1 cellular context compared by ENCODE assay signal in genomic region chr1:46158312-46159281, GRCh38.
A peak's percentile ranks its signal among the peaks of the same experiment; 100 is the strongest.
TF ChIP-seq lines count a peak whose summit lies in the region.

No MANE protein-coding gene starts in this region.

TF ChIP-seq in K562, 482 proteins besides CTCF, POLR2A, EP300 and RAD21 (continued from another document and continues in another):
- TF ChIP-seq NKRF (IDR thresholded peaks at IDR 0.05; ENCODE audit: borderline replicate concordance) (peak; percentile 24; the same call in 1 of the 2 replicates), TAL1 (IDR thresholded peaks at IDR 0.05) (peak; percentile 100), SMC3 (conservative IDR thresholded peaks at IDR 0.05; ENCODE audit: insufficient read depth, low read depth, low read length) (0 out of 2 replicates have a peak, but pooled peaks have one; percentile 4), ZNF140 (CRISPR knock-in tag; IDR thresholded peaks at IDR 0.05) (no peak), SP2 (IDR thresholded peaks at IDR 0.05; ENCODE audit: extremely low read depth, low read depth, low read length, poor library complexity, severe bottlenecking) (no peak), THAP12 (CRISPR knock-in tag; IDR thresholded peaks at IDR 0.05) (no peak), ERF (CRISPR knock-in tag; IDR thresholded peaks at IDR 0.05) (no peak), GABPB1 (CRISPR knock-in tag; IDR thresholded peaks at IDR 0.05) (peak; percentile 64; the same call in 1 of the 2 replicates), JUND (IDR thresholded peaks at IDR 0.05; ENCODE audit: borderline replicate concordance, low read depth, low read length) (peak; percentile 96), JUND (tag; IDR thresholded peaks at IDR 0.05; ENCODE audit: borderline replicate concordance, low read depth, low read length) (peak; percentile 93; the same call in 2 of the 3 replicates), CBFA2T2 (conservative IDR thresholded peaks at IDR 0.05) (peak; percentile 100), BHLHE40 (IDR thresholded peaks at IDR 0.05; ENCODE audit: low read length) (peak; percentile 74), MBD2 (IDR thresholded peaks at IDR 0.05; ENCODE audit: borderline replicate concordance, low read depth) (peak; percentile 83), MXD1 (CRISPR knock-in tag; IDR thresholded peaks at IDR 0.05; ENCODE audit: borderline replicate concordance, poor library complexity, severe bottlenecking) (no peak), CBX5 (IDR thresholded peaks at IDR 0.05; ENCODE audit: borderline replicate concordance, low read depth) (peak; percentile 14; the same call in 1 of the 2 replicates), ZNF584 (CRISPR knock-in tag; IDR thresholded peaks at IDR 0.05; ENCODE audit: low read depth) (peak; percentile 90), PTTG1 (tag; IDR thresholded peaks at IDR 0.05; ENCODE audit: low read depth) (no peak), L3MBTL2 (IDR thresholded peaks at IDR 0.05) (peak; percentile 65), YY1 (IDR thresholded peaks at IDR 0.05; ENCODE audit: borderline replicate concordance in 1 of 3, control insufficient read depth in 1 of 3, extremely low read depth in 1 of 3, insufficient read depth in 3 of 3, insufficient read length in 1 of 3, insufficient replicate concordance in 2 of 3, low read depth in 1 of 3, low read length in 2 of 3) (no peak), STAT5A (IDR thresholded peaks at IDR 0.05; ENCODE audit: borderline replicate concordance, low read length) (peak; percentile 97), MAFF (IDR thresholded peaks at IDR 0.05; ENCODE audit: low read length) (peak; percentile 73), ZNF134 (CRISPR knock-in tag; conservative IDR thresholded peaks at IDR 0.05) (peak; percentile 90), PHB2 (IDR thresholded peaks at IDR 0.05; ENCODE audit: low read depth) (peak; percentile 97), MEF2A (IDR thresholded peaks at IDR 0.05; ENCODE audit: control insufficient read depth, low read depth, low read length) (peak; percentile 54; the same call in 1 of the 2 replicates), ZBTB2 (IDR thresholded peaks at IDR 0.05) (peak; percentile 87; the same call in 1 of the 2 replicates), ZNF24 (IDR thresholded peaks at IDR 0.05) (peak; percentile 45; the same call in 1 of the 2 replicates), ZNF407 (IDR thresholded peaks at IDR 0.05; ENCODE audit: low read depth) (0 out of 2 replicates have a peak, but pooled peaks have one; percentile 44), SMARCA5 (IDR thresholded peaks at IDR 0.05) (peak; percentile 98), PHTF2 (CRISPR knock-in tag; IDR thresholded peaks at IDR 0.05) (no peak), FOXA3 (CRISPR knock-in tag; conservative IDR thresholded peaks at IDR 0.05 in 1 of 2, IDR thresholded peaks at IDR 0.05 in 1 of 2) (peak in 1 of 2 experiments; percentile 54; a peak in 1 of 4 replicates), SETDB1 (IDR thresholded peaks at IDR 0.05; ENCODE audit: low read length) (no peak), MTA1 (IDR thresholded peaks at IDR 0.05; ENCODE audit: borderline replicate concordance) (peak; percentile 95), RB1 (IDR thresholded peaks at IDR 0.05; ENCODE audit: low read depth) (0 out of 2 replicates have a peak, but pooled peaks have one; percentile 39), STAT6 (CRISPR knock-in tag; IDR thresholded peaks at IDR 0.05) (no peak), HSF4 (CRISPR knock-in tag; IDR thresholded peaks at IDR 0.05; ENCODE audit: borderline replicate concordance) (no peak), NCOA4 (IDR thresholded peaks at IDR 0.05; ENCODE audit: partially characterized antibody) (peak; percentile 84), ZNF384 (IDR thresholded peaks at IDR 0.05; ENCODE audit: low read depth, low read length) (peak; percentile 51; the same call in 1 of the 2 replicates), ZNF551 (CRISPR knock-in tag; IDR thresholded peaks at IDR 0.05) (no peak), NR4A1 (CRISPR knock-in tag; IDR thresholded peaks at IDR 0.05) (no peak), NR4A1 (tag; IDR thresholded peaks at IDR 0.05) (peak; percentile 73), NR2F6 (CRISPR knock-in tag; IDR thresholded peaks at IDR 0.05) (no peak), SIX5 (IDR thresholded peaks at IDR 0.05; ENCODE audit: borderline replicate concordance in 1 of 2, insufficient read depth in 1 of 2, low read depth in 1 of 2, low read length in 2 of 2) (no peak), ZNF174 (CRISPR knock-in tag; IDR thresholded peaks at IDR 0.05) (no peak), ZNF121 (CRISPR knock-in tag; conservative IDR thresholded peaks at IDR 0.05) (no peak), MIER1 (IDR thresholded peaks at IDR 0.05; ENCODE audit: low read depth) (peak; percentile 70), IRF1 (CRISPR knock-in tag; IDR thresholded peaks at IDR 0.05; ENCODE audit: borderline replicate concordance) (no peak), SRF (CRISPR knock-in tag; IDR thresholded peaks at IDR 0.05) (no peak)
